ENCODE assay signal across 9 cellular contexts in the genomic region with DNA sequence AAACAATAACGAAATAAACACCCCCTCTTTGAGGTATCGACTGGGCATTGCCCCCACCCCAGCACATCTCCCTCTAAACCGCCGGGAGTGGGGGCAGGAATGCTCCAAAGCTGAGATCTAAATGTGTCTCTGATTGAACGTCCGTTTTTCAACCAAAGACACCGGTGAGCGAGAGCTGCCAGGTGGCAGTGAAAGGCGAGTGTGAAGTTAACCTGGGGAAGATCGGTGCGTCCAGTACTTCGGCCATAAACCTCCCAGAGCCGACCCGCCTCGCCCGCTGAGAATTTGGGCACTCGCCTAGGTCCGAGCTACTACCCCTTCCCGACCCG. TPM values are rescaled to one million over a fixed set of nuclear protein-coding genes. Genes with fewer than 3 reads are reported as not detected.
DNase-seq lines count a peak whose midpoint lies in the region; ATAC-seq, FAIRE-seq and TF ChIP-seq lines count a peak whose summit lies in the region.
"Had no signal": no experiment of that assay in that cellular context is flagged by ENCODE, and none has a peak within 500 bp of the region (broad histone marks: within the 10 kb centered on the region; RNA-seq: fewer than 3 reads in every experiment).

No MANE protein-coding gene starts in this region.

- H3K9me3 Mint-ChIP-seq in CD4-positive, CD25-positive, alpha-beta regulatory T cell: no peaks in the 10 kb centered on the region

- FAIRE-seq in D721Med (lab: Jason Lieb, UNC): no peak

- peaks cover 11 to 39% (median 23%) of the 10 kb centered on the region in 4 donors for H3K4me1 Mint-ChIP-seq in CD4-positive, CD25-positive, alpha-beta regulatory T cell

- DNase-seq in CD4-positive, CD25-positive, alpha-beta regulatory T cell: peak in 1 of 3 donors; percentile 13
- DNase-seq in NCI-H146 treated with DMSO at 0.1 percent for 48 hours (lab: John Stamatoyannopoulos, UW; ENCODE audit: unreplicated experiment): peak; percentile 6
- DNase-seq in cerebellar cortex (ENCODE audit: low spot score): peak; percentile 51
- DNase-seq in medulla oblongata (ENCODE audit: extremely low spot score): peak; percentile 31
- no peak for DNase-seq in vagina (ENCODE audit: extremely low spot score in 2 of 2)
- no peak for DNase-seq in stimulated activated CD4-positive, alpha-beta T cell treated with anti-CD3 and anti-CD28 coated beads, Interleukin-1b, Interleukin-23, amount 100 ng/mL, for 48 hours
- no peak for DNase-seq in D721Med (ENCODE audit: insufficient read length, low spot score)

- H3K9me3 ChIP-seq in CD4-positive, CD25-positive, alpha-beta regulatory T cell (ENCODE audit: control insufficient read depth in 2 of 2, low read length in 2 of 2): no peaks in the 10 kb centered on the region
- no peaks in the 10 kb centered on the region for H3K9me3 ChIP-seq in vagina

- H3K4me3 ChIP-seq in CD4-positive, CD25-positive, alpha-beta regulatory T cell (ENCODE audit: low read depth, low read length): peak overlapping the region; percentile 84
- peak overlapping the region; percentile 79 to 86 for H3K4me3 ChIP-seq in vagina

- no peak for TF ChIP-seq POLR2A in vagina (IDR thresholded peaks at IDR 0.05)

- H3K27ac Mint-ChIP-seq in CD4-positive, CD25-positive, alpha-beta regulatory T cell: peak overlapping the region; percentile 89 to 96 (median 92)

- ATAC-seq in CD4-positive, CD25-positive, alpha-beta regulatory T cell (ENCODE audit: low read depth in 2 of 2): no peak
- ATAC-seq in GM21381 (IDR thresholded peaks at IDR 0.05; ENCODE audit: unreplicated experiment): peak; percentile 12

- H3K4me1 ChIP-seq in CD4-positive, CD25-positive, alpha-beta regulatory T cell (ENCODE audit: control insufficient read depth, insufficient read depth, low read length, poor library complexity, severe bottlenecking): peaks cover 23% of the 10 kb centered on the region
- H3K4me1 ChIP-seq in vagina: peaks cover 8% of the 10 kb centered on the region

- H3K27me3 ChIP-seq in CD4-positive, CD25-positive, alpha-beta regulatory T cell (ENCODE audit: control insufficient read depth, insufficient read depth, low read length): no peaks in the 10 kb centered on the region
- H3K27me3 ChIP-seq in vagina: no peaks in the 10 kb centered on the region

- H3K36me3 Mint-ChIP-seq in CD4-positive, CD25-positive, alpha-beta regulatory T cell: peaks cover 14% of the 10 kb centered on the region

- peak overlapping the region; percentile 95 to 100 (median 97) for H3K4me3 Mint-ChIP-seq in CD4-positive, CD25-positive, alpha-beta regulatory T cell

- H3K27me3 Mint-ChIP-seq in CD4-positive, CD25-positive, alpha-beta regulatory T cell: no peaks in the 10 kb centered on the region

- H3K27ac ChIP-seq in CD4-positive, CD25-positive, alpha-beta regulatory T cell (ENCODE audit: insufficient read depth, low read length, poor library complexity, severe bottlenecking): peak overlapping the region; percentile 71
- H3K27ac ChIP-seq in vagina: peak overlapping the region; percentile 89

- H3K36me3 ChIP-seq in CD4-positive, CD25-positive, alpha-beta regulatory T cell (ENCODE audit: control insufficient read depth, insufficient read depth, low read length): peaks cover 18% of the 10 kb centered on the region
- H3K36me3 ChIP-seq in vagina: no peaks in the 10 kb centered on the region

- intact Hi-C loops in vagina (cut with DNase I): no loop called here

- TF ChIP-seq CTCF in vagina (IDR thresholded peaks at IDR 0.05): no peak
- no peak for TF ChIP-seq CTCF in D721Med (IDR thresholded peaks at IDR 0.05; ENCODE audit: insufficient read depth, missing control alignments)

RNA-seq across cellular contexts. Expression of a gene that starts 0.6 kb away (rescaled TPM):
- total RNA-seq in CD4-positive, CD25-positive, alpha-beta regulatory T cell: 13.0 TPM
- 10 to 100 TPM; 17.2 to 23.4 (median 20.4) TPM for polyA plus RNA-seq in CD4-positive, CD25-positive, alpha-beta regulatory T cell
- 13.0 TPM for total RNA-seq in vagina

RNA-seq across cellular contexts. Expression of a gene that starts 14.2 kb away (rescaled TPM):
- total RNA-seq in CD4-positive, CD25-positive, alpha-beta regulatory T cell: not detected
- polyA plus RNA-seq in CD4-positive, CD25-positive, alpha-beta regulatory T cell: not detected
- not detected for total RNA-seq in vagina
- total RNA-seq: LHCN-M2 had no signal

RNA-seq across cellular contexts. Expression of a gene that starts 50.8 kb away (rescaled TPM):
- 8.2 TPM for total RNA-seq in CD4-positive, CD25-positive, alpha-beta regulatory T cell
- 1 to 10 TPM in 2 of 4 donors, under 1 TPM in 2; 0.16 to 1.4 (median 0.87) TPM for polyA plus RNA-seq in CD4-positive, CD25-positive, alpha-beta regulatory T cell
- 6.1 TPM for total RNA-seq in vagina

Comparison
In these comparisons a context has a peak if more than half of its experiments do, and no peak if none do; other contexts are left out.
1. DNase-seq: peak in NCI-H146 treated with DMSO at 0.1 percent for 48 hours (single experiment), cerebellar cortex (single experiment) and medulla oblongata (single experiment); none in vagina (0 of 2), stimulated activated CD4-positive, alpha-beta T cell treated with anti-CD3 and anti-CD28 coated beads, Interleukin-1b, Interleukin-23, amount 100 ng/mL, for 48 hours (single experiment) and D721Med (single experiment).